ENCODE assay signal across 8 cellular contexts in the genomic region with DNA sequence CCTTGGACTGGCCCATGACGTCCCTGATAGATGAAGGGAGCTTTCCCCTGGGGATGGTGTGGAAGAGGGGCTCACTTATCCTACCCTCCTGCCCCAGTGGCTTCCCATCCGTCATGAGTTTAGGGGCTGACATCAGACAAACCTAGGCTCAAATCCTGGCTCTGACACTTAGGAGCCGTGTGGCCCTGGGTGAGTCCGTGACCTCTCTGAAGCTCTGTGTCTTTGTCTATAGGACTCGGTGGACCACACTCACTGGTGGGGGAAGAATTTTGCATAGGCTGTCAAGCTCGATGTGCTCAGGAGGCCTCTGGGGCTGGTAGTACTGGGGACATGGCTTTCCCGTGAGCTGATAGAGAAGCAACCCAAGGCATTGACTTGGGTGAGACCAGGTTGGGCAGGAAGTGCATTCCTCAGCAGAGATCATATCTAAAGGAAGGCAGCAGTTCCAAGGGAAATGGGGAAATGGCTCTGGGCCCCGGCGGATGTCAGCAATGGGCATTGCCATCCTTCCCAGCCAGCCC. TPM values are rescaled to one million over a fixed set of nuclear protein-coding genes. Genes with fewer than 3 reads are reported as not detected.
DNase-seq lines count a peak whose midpoint lies in the region; ATAC-seq and TF ChIP-seq lines count a peak whose summit lies in the region.

No MANE protein-coding gene starts in this region.

- 87% methylated on average over 9 of the region's 9 CpGs for WGBS in prostate gland

- intact Hi-C loops in prostate gland (cut with DNase I) = no loop called here

- TF ChIP-seq POLR2A in Peyer's patch (IDR thresholded peaks at IDR 0.05) (no peak), prostate gland (IDR thresholded peaks at IDR 0.05) (no peak)

- H3K27ac ChIP-seq in Peyer's patch = peak overlapping the region; percentile 93 to 100 (median 95)
- H3K27ac ChIP-seq in prostate gland = peak overlapping the region; percentile 64 to 79

- H3K36me3 Mint-ChIP-seq in effector memory CD8-positive, alpha-beta T cell (ENCODE audit: insufficient read depth) = peaks cover 27% of the 10 kb centered on the region

- DNase-seq in Peyer's patch (peak in 2 of 3 donors; percentile 65 to 75), prostate gland (ENCODE audit: low spot score) (no peak), NCI-H82 (lab: John Stamatoyannopoulos, UW) (no peak), dedifferentiated amniotic fluid mesenchymal stem cell (ENCODE audit: extremely low spot score) (no peak)
- no peak for DNase-seq in effector memory CD8-positive, alpha-beta T cell

- H3K27me3 ChIP-seq in Peyer's patch = no peaks in the 10 kb centered on the region
- H3K27me3 ChIP-seq in prostate gland (replicated peaks; ENCODE audit: insufficient read depth) = no peaks in the 10 kb centered on the region

- no peak for TF ChIP-seq CTCF in Peyer's patch (IDR thresholded peaks at IDR 0.05)
- no peak for TF ChIP-seq CTCF in prostate gland (IDR thresholded peaks at IDR 0.05)

- H3K4me3 Mint-ChIP-seq in effector memory CD8-positive, alpha-beta T cell = peak overlapping the region; percentile 87 to 98

- no peaks in the 10 kb centered on the region for H3K9me3 ChIP-seq in Peyer's patch
- H3K9me3 ChIP-seq in prostate gland = no peaks in the 10 kb centered on the region

- H3K4me1 Mint-ChIP-seq in effector memory CD8-positive, alpha-beta T cell (ENCODE audit: low read depth in 2 of 2) = peaks cover 22 to 23% of the 10 kb centered on the region in 2 donors

- H3K36me3 ChIP-seq in Peyer's patch = no peaks in the 10 kb centered on the region
- no peaks in the 10 kb centered on the region for H3K36me3 ChIP-seq in prostate gland

- H3K4me1 ChIP-seq in Peyer's patch = peaks cover 0 to 15% (median 7%) of the 10 kb centered on the region in 4 donors
- peaks cover 2% of the 10 kb centered on the region for H3K4me1 ChIP-seq in prostate gland (replicated peaks)

- peak overlapping the region; percentile 92 to 100 (median 94) for H3K4me3 ChIP-seq in Peyer's patch
- H3K4me3 ChIP-seq in prostate gland = no peak overlapping the region

- no peaks in the 10 kb centered on the region for H3K9me3 Mint-ChIP-seq in effector memory CD8-positive, alpha-beta T cell

- peak overlapping the region; percentile 96 for H3K27ac Mint-ChIP-seq in effector memory CD8-positive, alpha-beta T cell

- H3K27me3 Mint-ChIP-seq in effector memory CD8-positive, alpha-beta T cell = no peaks in the 10 kb centered on the region

- ATAC-seq in GM19035 (IDR thresholded peaks at IDR 0.05; ENCODE audit: unreplicated experiment) (peak; percentile 25), GM19395 (IDR thresholded peaks at IDR 0.05; ENCODE audit: unreplicated experiment) (no peak), HG03139 (IDR thresholded peaks at IDR 0.05; ENCODE audit: unreplicated experiment) (no peak)
- ATAC-seq in effector memory CD8-positive, alpha-beta T cell (replicated peaks) = no peak

RNA-seq across cellular contexts. Expression of gene AP1M2, which starts 17.4 kb away (rescaled TPM):
- total RNA-seq in Peyer's patch = 100 to 1,000 TPM in 1 of 4 donors, 10 to 100 TPM in 3; 60.2 to 102 (median 82.5) TPM
- 10 to 100 TPM; 28.1 to 85.8 TPM for total RNA-seq in prostate gland

RNA-seq across cellular contexts. Expression of gene SLC44A2, which starts 20.8 kb away (rescaled TPM):
- 10 to 100 TPM; 24.2 to 81.7 (median 57.6) TPM for total RNA-seq in Peyer's patch
- total RNA-seq in prostate gland = 100 to 1,000 TPM in 1 of 2 donors, 10 to 100 TPM in 1; 91.1 to 402 TPM

RNA-seq across cellular contexts. Expression of gene CDKN2D, which starts 35.7 kb away (rescaled TPM):
- total RNA-seq in Peyer's patch = 1 to 10 TPM; 3.3 to 7.7 (median 6.4) TPM
- 1 to 10 TPM; 3.7 to 8.2 TPM for total RNA-seq in prostate gland

RNA-seq across cellular contexts. Expression of gene KRI1, which starts 38.7 kb away (rescaled TPM):
- total RNA-seq in Peyer's patch = 10 to 100 TPM; 16.3 to 97.4 (median 20.0) TPM
- total RNA-seq in prostate gland = 10 to 100 TPM; 23.6 to 23.8 TPM

RNA-seq across cellular contexts. Expression of gene ILF3, which starts 49.6 kb away (rescaled TPM):
- total RNA-seq in Peyer's patch (100 to 1,000 TPM in 3 of 4 donors, 10 to 100 TPM in 1; 73.4 to 227 (median 139) TPM), prostate gland (100 to 1,000 TPM; 112 to 192 TPM)

Comparison
In these comparisons a context has a peak if more than half of its experiments do, and no peak if none do; other contexts are left out.
1. DNase-seq: peak in Peyer's patch (2 of 3); none in effector memory CD8-positive, alpha-beta T cell (0 of 3), prostate gland (single experiment), NCI-H82 (single experiment) and dedifferentiated amniotic fluid mesenchymal stem cell (single experiment).
2. H3K4me3 ChIP-seq: peak in Peyer's patch (4 of 4); none in prostate gland (0 of 2).